In the genomic region with DNA sequence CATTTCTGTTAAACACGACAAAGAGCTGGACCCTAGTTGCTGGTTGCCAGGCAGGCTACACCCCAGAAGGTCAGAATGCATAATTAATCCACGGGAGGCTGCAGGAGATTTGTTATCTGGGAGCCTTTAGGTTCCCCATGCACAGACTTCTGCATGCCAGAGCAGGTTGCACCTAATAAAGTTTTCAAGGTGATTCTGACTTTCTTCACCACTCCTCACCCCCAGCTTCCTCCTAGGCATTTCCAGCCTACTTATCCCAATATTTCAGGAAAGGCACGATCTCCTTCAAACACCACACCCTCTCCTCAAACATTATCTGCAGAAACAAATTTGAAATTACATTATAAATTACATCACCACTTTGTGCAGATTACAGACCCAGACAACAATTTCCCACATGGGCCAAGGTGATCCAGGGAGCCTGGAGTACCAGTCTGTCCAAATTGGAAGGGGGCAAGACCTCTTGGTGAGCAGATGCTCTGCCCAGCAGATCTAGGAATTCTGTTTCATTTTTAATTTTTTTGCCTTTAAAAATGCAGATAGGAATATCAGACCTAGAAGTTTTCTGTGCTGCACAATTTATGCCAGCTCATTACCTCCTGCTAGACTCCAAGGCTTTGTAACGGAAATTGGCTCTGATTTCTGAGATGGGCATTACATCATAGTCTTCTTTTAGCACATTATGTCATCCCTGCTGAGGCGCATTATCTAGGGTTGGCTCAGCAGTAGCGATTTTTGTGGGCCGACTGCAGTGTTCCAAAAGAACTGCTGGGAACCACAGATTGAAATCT, we compare ENCODE assay signal across 1 cellular context.
A peak's percentile ranks its signal among the peaks of the same experiment; 100 is the strongest.
TF ChIP-seq lines count a peak whose summit lies in the region.

No MANE protein-coding gene starts in this region.

TF ChIP-seq in HEK293, 187 proteins besides CTCF, POLR2A, EP300 and RAD21 (continued from another document):
- TF ChIP-seq, protein P1, sequence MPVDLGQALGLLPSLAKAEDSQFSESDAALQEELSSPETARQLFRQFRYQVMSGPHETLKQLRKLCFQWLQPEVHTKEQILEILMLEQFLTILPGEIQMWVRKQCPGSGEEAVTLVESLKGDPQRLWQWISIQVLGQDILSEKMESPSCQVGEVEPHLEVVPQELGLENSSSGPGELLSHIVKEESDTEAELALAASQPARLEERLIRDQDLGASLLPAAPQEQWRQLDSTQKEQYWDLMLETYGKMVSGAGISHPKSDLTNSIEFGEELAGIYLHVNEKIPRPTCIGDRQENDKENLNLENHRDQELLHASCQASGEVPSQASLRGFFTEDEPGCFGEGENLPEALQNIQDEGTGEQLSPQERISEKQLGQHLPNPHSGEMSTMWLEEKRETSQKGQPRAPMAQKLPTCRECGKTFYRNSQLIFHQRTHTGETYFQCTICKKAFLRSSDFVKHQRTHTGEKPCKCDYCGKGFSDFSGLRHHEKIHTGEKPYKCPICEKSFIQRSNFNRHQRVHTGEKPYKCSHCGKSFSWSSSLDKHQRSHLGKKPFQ (tag by site-specific recombination; IDR thresholded peaks at IDR 0.05): no peak
- TF ChIP-seq ZXDB (tag by site-specific recombination; IDR thresholded peaks at IDR 0.05) (peak; percentile 53; the same call in 1 of the 2 replicates), ZFP37 (tag by site-specific recombination; IDR thresholded peaks at IDR 0.05) (0 out of 2 replicates have a peak, but pooled peaks have one; percentile 10), GFI1B (tag by site-specific recombination; IDR thresholded peaks at IDR 0.05) (peak; percentile 75), ZNF324 (tag by site-specific recombination; IDR thresholded peaks at IDR 0.05) (peak; percentile 21; the same call in 1 of the 2 replicates), SP7 (tag by site-specific recombination; IDR thresholded peaks at IDR 0.05) (peak; percentile 77), KLF8 (tag by site-specific recombination; IDR thresholded peaks at IDR 0.05) (no peak; the same call in 1 of the 2 replicates), ZNF292 (tag by site-specific recombination; IDR thresholded peaks at IDR 0.05; ENCODE audit: borderline replicate concordance, low read depth) (no peak), ZNF221 (tag by site-specific recombination; IDR thresholded peaks at IDR 0.05; ENCODE audit: borderline replicate concordance) (no peak), ZNF366 (tag by site-specific recombination; conservative IDR thresholded peaks at IDR 0.05) (peak; percentile 53; the same call in 1 of the 2 replicates), PRDM1 (tag by site-specific recombination; IDR thresholded peaks at IDR 0.05) (no peak), ZNF707 (tag by site-specific recombination; IDR thresholded peaks at IDR 0.05) (0 out of 2 replicates have a peak, but pooled peaks have one; percentile 7), ZFP3 (tag by site-specific recombination; IDR thresholded peaks at IDR 0.05; ENCODE audit: low read depth) (no peak), ZNF155 (tag by site-specific recombination; IDR thresholded peaks at IDR 0.05) (no peak), ZNF248 (tag by site-specific recombination; IDR thresholded peaks at IDR 0.05) (no peak), ZNF561 (tag by site-specific recombination; IDR thresholded peaks at IDR 0.05; ENCODE audit: borderline replicate concordance) (0 out of 2 replicates have a peak, but pooled peaks have one; percentile 32)
- TF ChIP-seq, protein P2, sequence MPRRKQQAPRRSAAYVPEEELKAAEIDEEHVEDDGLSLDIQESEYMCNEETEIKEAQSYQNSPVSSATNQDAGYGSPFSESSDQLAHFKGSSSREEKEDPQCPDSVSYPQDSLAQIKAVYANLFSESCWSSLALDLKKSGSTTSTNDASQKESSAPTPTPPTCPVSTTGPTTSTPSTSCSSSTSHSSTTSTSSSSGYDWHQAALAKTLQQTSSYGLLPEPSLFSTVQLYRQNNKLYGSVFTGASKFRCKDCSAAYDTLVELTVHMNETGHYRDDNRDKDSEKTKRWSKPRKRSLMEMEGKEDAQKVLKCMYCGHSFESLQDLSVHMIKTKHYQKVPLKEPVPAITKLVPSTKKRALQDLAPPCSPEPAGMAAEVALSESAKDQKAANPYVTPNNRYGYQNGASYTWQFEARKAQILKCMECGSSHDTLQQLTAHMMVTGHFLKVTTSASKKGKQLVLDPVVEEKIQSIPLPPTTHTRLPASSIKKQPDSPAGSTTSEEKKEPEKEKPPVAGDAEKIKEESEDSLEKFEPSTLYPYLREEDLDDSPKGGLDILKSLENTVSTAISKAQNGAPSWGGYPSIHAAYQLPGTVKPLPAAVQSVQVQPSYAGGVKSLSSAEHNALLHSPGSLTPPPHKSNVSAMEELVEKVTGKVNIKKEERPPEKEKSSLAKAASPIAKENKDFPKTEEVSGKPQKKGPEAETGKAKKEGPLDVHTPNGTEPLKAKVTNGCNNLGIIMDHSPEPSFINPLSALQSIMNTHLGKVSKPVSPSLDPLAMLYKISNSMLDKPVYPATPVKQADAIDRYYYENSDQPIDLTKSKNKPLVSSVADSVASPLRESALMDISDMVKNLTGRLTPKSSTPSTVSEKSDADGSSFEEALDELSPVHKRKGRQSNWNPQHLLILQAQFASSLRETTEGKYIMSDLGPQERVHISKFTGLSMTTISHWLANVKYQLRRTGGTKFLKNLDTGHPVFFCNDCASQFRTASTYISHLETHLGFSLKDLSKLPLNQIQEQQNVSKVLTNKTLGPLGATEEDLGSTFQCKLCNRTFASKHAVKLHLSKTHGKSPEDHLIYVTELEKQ (tag by site-specific recombination; IDR thresholded peaks at IDR 0.05; ENCODE audit: borderline replicate concordance): no peak
- TF ChIP-seq, protein P3, sequence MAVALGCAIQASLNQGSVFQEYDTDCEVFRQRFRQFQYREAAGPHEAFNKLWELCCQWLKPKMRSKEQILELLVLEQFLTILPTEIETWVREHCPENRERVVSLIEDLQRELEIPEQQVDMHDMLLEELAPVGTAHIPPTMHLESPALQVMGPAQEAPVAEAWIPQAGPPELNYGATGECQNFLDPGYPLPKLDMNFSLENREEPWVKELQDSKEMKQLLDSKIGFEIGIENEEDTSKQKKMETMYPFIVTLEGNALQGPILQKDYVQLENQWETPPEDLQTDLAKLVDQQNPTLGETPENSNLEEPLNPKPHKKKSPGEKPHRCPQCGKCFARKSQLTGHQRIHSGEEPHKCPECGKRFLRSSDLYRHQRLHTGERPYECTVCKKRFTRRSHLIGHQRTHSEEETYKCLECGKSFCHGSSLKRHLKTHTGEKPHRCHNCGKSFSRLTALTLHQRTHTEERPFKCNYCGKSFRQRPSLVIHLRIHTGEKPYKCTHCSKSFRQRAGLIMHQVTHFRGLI (tag by site-specific recombination; IDR thresholded peaks at IDR 0.05): 0 out of 2 replicates have a peak, but pooled peaks have one; percentile 3
- TF ChIP-seq, protein P4, sequence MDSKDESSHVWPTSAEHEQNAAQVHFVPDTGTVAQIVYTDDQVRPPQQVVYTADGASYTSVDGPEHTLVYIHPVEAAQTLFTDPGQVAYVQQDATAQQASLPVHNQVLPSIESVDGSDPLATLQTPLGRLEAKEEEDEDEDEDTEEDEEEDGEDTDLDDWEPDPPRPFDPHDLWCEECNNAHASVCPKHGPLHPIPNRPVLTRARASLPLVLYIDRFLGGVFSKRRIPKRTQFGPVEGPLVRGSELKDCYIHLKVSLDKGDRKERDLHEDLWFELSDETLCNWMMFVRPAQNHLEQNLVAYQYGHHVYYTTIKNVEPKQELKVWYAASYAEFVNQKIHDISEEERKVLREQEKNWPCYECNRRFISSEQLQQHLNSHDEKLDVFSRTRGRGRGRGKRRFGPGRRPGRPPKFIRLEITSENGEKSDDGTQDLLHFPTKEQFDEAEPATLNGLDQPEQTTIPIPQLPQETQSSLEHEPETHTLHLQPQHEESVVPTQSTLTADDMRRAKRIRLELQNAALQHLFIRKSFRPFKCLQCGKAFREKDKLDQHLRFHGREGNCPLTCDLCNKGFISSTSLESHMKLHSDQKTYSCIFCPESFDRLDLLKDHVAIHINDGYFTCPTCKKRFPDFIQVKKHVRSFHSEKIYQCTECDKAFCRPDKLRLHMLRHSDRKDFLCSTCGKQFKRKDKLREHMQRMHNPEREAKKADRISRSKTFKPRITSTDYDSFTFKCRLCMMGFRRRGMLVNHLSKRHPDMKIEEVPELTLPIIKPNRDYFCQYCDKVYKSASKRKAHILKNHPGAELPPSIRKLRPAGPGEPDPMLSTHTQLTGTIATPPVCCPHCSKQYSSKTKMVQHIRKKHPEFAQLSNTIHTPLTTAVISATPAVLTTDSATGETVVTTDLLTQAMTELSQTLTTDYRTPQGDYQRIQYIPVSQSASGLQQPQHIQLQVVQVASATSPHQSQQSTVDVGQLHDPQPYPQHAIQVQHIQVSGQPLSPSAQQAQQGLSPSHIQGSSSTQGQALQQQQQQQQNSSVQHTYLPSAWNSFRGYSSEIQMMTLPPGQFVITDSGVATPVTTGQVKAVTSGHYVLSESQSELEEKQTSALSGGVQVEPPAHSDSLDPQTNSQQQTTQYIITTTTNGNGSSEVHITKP (tag by site-specific recombination; IDR thresholded peaks at IDR 0.05): 0 out of 2 replicates have a peak, but pooled peaks have one; percentile 28
- TF ChIP-seq, protein P5, sequence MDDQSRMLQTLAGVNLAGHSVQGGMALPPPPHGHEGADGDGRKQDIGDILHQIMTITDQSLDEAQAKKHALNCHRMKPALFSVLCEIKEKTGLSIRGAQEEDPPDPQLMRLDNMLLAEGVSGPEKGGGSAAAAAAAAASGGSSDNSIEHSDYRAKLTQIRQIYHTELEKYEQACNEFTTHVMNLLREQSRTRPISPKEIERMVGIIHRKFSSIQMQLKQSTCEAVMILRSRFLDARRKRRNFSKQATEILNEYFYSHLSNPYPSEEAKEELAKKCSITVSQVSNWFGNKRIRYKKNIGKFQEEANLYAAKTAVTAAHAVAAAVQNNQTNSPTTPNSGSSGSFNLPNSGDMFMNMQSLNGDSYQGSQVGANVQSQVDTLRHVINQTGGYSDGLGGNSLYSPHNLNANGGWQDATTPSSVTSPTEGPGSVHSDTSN (CRISPR knock-in tag; IDR thresholded peaks at IDR 0.05): no peak
